Comparison of ENCODE assay signal across 1 cellular context in genomic region chr3:23760325-23760724, GRCh38.
TF ChIP-seq lines count a peak whose summit lies in the region.

No MANE protein-coding gene starts in this region.

TF ChIP-seq in GM23338, 12 proteins besides CTCF, POLR2A, EP300 and RAD21 (continued from another document):
- TF ChIP-seq ZNF462 (CRISPR knock-in tag; IDR thresholded peaks at IDR 0.05) (no peak), ZNF114 (CRISPR knock-in tag; IDR thresholded peaks at IDR 0.05) (no peak), STAT1 (IDR thresholded peaks at IDR 0.05; ENCODE audit: unreplicated experiment) (no peak), JUNB (IDR thresholded peaks at IDR 0.05; ENCODE audit: unreplicated experiment) (no peak), NANOG (IDR thresholded peaks at IDR 0.05; ENCODE audit: borderline replicate concordance) (no peak), REST (IDR thresholded peaks at IDR 0.05; ENCODE audit: unreplicated experiment) (no peak), EZH2phosphoT487 (IDR thresholded peaks at IDR 0.05; ENCODE audit: unreplicated experiment) (no peak), ZNF331 (CRISPR knock-in tag; IDR thresholded peaks at IDR 0.05; ENCODE audit: low read depth) (no peak), EZH2 (IDR thresholded peaks at IDR 0.05; ENCODE audit: low read depth, unreplicated experiment) (no peak)
